ENCODE assay signal across 14 cellular contexts in the genomic region with DNA sequence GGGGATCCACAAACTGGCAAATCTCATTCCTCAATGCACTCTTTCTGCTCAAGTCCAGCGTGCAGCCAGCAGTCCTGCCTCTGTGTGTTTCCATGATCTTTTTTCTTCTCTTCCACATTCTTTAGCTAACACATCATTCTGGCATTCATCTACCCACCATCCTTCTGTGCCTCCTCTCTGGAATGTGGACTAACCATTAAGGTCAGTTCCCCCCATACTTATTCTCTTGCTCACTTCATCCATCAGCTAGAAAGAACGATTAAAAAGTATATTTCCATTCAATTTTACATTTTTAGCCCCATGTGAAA. TPM values are rescaled to one million over a fixed set of nuclear protein-coding genes. Genes with fewer than 3 reads are reported as not detected.
DNase-seq lines count a peak whose midpoint lies in the region; ATAC-seq, FAIRE-seq and TF ChIP-seq lines count a peak whose summit lies in the region.
"Had no signal": no experiment of that assay in that cellular context is flagged by ENCODE, and none has a peak within 500 bp of the region (broad histone marks: within the 10 kb centered on the region; RNA-seq: fewer than 3 reads in every experiment).

No MANE protein-coding gene starts in this region.

- no peak for TF ChIP-seq CTCF in right lobe of liver (IDR thresholded peaks at IDR 0.05)

- H3K4me1 ChIP-seq in right lobe of liver = no peaks in the 10 kb centered on the region
- H3K4me1 ChIP-seq: Caco-2 had no signal

- no peak overlapping the region for H3K4me3 ChIP-seq in right lobe of liver

- no peak overlapping the region for H3K27ac ChIP-seq in right lobe of liver

- H3K9me3 ChIP-seq in right lobe of liver = no peaks in the 10 kb centered on the region
- H3K9me3 ChIP-seq: Caco-2 had no signal

- DNase-seq in HCEC 1CT (peak; percentile 69), amniotic stem cell (lab: John Stamatoyannopoulos, UW) (peak; percentile 56), hepatic stellate cell (ENCODE audit: low spot score) (peak; percentile 59), right lobe of liver (no peak), GM19239 (ENCODE audit: insufficient read length, low spot score) (no peak)
- DNase-seq in activated CD8-positive, alpha-beta memory T cell treated with anti-CD3 and anti-CD28 coated beads, Interleukin-2, amount 50 U/mL, for 48 hours = no peak
- DNase-seq: activated CD4-positive, alpha-beta T cell treated with anti-CD3 and anti-CD28 coated beads for 1 hour; Caco-2; naive B cell; NCI-H1048; NCI-H2171 treated with DMSO at 0.1 percent for 48 hours; SW 1271 had no signal

- intact Hi-C loops in right lobe of liver (cut with DNase I) = loop anchor here (5.0 to 10.0 kb wide), 3 partner anchors 278 to 548 kb away; no protein-coding TSS in a partner anchor

- ATAC-seq in right lobe of liver (no peak), HG03457 (IDR thresholded peaks at IDR 0.05; ENCODE audit: unreplicated experiment) (no peak)

- 46% methylated on average over 2 of the region's 2 CpGs for WGBS in right lobe of liver (ENCODE audit: insufficient coverage, low coverage, low lambda C conversion rate, missing lambda C conversion rate)

- TF ChIP-seq POLR2A in right lobe of liver (IDR thresholded peaks at IDR 0.05) = no peak

- H3K36me3 ChIP-seq in right lobe of liver = no peaks in the 10 kb centered on the region

- H3K27me3 ChIP-seq in right lobe of liver = no peaks in the 10 kb centered on the region

- no peak for FAIRE-seq in GM19239 (lab: Jason Lieb, UNC)
- FAIRE-seq: frontal cortex had no signal

RNA-seq across cellular contexts. Expression of a gene that starts 7.8 kb away (rescaled TPM):
- total RNA-seq in right lobe of liver = not detected
- total RNA-seq: Caco-2 had no signal

Comparison
In these comparisons a context has a peak if more than half of its experiments do, and no peak if none do; other contexts are left out.
1. DNase-seq: peak in HCEC 1CT (single experiment), amniotic stem cell (single experiment) and hepatic stellate cell (single experiment); none in right lobe of liver (0 of 3), GM19239 (single experiment) and activated CD8-positive, alpha-beta memory T cell treated with anti-CD3 and anti-CD28 coated beads, Interleukin-2, amount 50 U/mL, for 48 hours (single experiment).